ENCODE assay signal across 8 cellular contexts in the genomic region with DNA sequence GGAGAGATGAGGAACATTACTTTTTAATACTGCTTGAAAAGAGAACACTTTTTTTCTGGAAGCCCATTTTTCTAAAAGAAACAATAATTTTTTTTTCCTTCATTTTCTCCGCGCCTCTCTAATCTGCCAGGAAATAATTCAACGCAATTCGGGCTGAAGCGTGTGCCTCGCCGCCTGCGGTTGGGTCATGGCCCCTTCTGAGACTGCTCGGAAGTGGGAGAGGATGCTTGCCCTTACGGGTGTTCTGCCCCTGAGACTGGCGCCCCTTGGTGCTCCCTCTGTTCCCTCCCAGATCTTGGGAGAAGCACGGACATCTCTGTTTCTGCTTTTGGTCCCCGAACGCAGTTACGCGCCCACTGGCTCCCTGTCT. TPM values are rescaled to one million over a fixed set of nuclear protein-coding genes. Genes with fewer than 3 reads are reported as not detected.
A peak's percentile ranks its signal among the peaks of the same experiment; 100 is the strongest.
DNase-seq lines count a peak whose midpoint lies in the region; ATAC-seq and TF ChIP-seq lines count a peak whose summit lies in the region.

No MANE protein-coding gene starts in this region.

- no peak for DNase-seq in Jurkat, Clone E6-1 (ENCODE audit: low read depth, low spot score)
- DNase-seq in psoas muscle (no peak), left lobe of liver (ENCODE audit: low spot score) (no peak), adrenal gland (no peak), GM19238 (ENCODE audit: insufficient read length, low spot score) (no peak)
- no peak for DNase-seq in stimulated activated CD4-positive, alpha-beta T cell treated with anti-CD3 and anti-CD28 coated beads, Interleukin-4, amount 100 ng/mL, for 24 hours

- TF ChIP-seq POLR2A in adrenal gland (IDR thresholded peaks at IDR 0.05), result no peak

- WGBS in esophagus, 2 donors, result 3 to 12% methylated on average over 16 of the region's 16 CpGs
- 1 to 3% (median 1%) methylated on average over 16 of the region's 16 CpGs for WGBS in psoas muscle, 3 donors
- 1 to 3% (median 2%) methylated on average over 12 to 16 of the region's 16 CpGs for WGBS in adrenal gland, 4 donors

- ATAC-seq in GM19035 (IDR thresholded peaks at IDR 0.05; ENCODE audit: unreplicated experiment) (peak; percentile 30), psoas muscle (no peak), left lobe of liver (no peak)

- peak overlapping the region; percentile 41 for H3K4me3 ChIP-seq in Jurkat, Clone E6-1 (ENCODE audit: low read length)
- H3K4me3 ChIP-seq in esophagus (ENCODE audit: low read depth in 1 of 2, low read length in 2 of 2), result peak overlapping the region; percentile 21 to 37
- peak overlapping the region; percentile 60 for H3K4me3 ChIP-seq in psoas muscle
- H3K4me3 ChIP-seq in adrenal gland, result peak overlapping the region in 2 of 4 donors; percentile 10 to 52

- H3K9me3 ChIP-seq in esophagus (ENCODE audit: control insufficient read depth in 2 of 2, insufficient read depth in 1 of 2, low read depth in 1 of 2, low read length in 1 of 2), result no peaks in the 10 kb centered on the region
- H3K9me3 ChIP-seq in psoas muscle, result peaks cover 9% of the 10 kb centered on the region
- H3K9me3 ChIP-seq in adrenal gland (replicated peaks in 1 of 3), result no peaks in the 10 kb centered on the region

- no peak overlapping the region for H3K27ac ChIP-seq in esophagus (ENCODE audit: low read depth in 2 of 2, low read length in 1 of 2)
- no peak overlapping the region for H3K27ac ChIP-seq in psoas muscle
- no peak overlapping the region for H3K27ac ChIP-seq in adrenal gland

- intact Hi-C loops in psoas muscle (cut with DNase I) (no loop called here), adrenal gland (cut with DNase I) (no loop called here)

- TF ChIP-seq CTCF in psoas muscle (IDR thresholded peaks at IDR 0.05) (no peak), adrenal gland (IDR thresholded peaks at IDR 0.05) (no peak)

- H3K27me3 ChIP-seq in esophagus (ENCODE audit: control insufficient read depth in 1 of 2, insufficient read depth in 2 of 2, low read length in 2 of 2), result peaks cover 0 to 21% of the 10 kb centered on the region in 2 donors
- H3K27me3 ChIP-seq in psoas muscle (ENCODE audit: insufficient read depth in 3 of 3, low read length in 2 of 3), result peaks cover 4 to 64% (median 17%) of the 10 kb centered on the region in 3 donors
- H3K27me3 ChIP-seq in adrenal gland, result peaks cover 36% of the 10 kb centered on the region

- H3K4me1 ChIP-seq in esophagus (ENCODE audit: control insufficient read depth in 2 of 2, insufficient read depth in 2 of 2, low read length in 1 of 2), result peaks cover 3 to 15% of the 10 kb centered on the region in 2 donors
- peaks cover 9% of the 10 kb centered on the region for H3K4me1 ChIP-seq in psoas muscle
- H3K4me1 ChIP-seq in adrenal gland (replicated peaks in 1 of 2), result peaks cover 7 to 27% of the 10 kb centered on the region in 2 donors

- H3K36me3 ChIP-seq in esophagus (ENCODE audit: control insufficient read depth in 2 of 2, insufficient read depth in 2 of 2, low read length in 1 of 2) (no peaks in the 10 kb centered on the region), psoas muscle (ENCODE audit: insufficient read depth in 1 of 2, low read depth in 1 of 2) (no peaks in the 10 kb centered on the region), adrenal gland (replicated peaks in 1 of 2) (no peaks in the 10 kb centered on the region)

RNA-seq across cellular contexts. Expression of a gene that starts 0.3 kb away (rescaled TPM):
- polyA plus RNA-seq in Jurkat, Clone E6-1 (2012; ENCODE audit: insufficient read depth, insufficient read length), result 7.5 TPM
- under 1 TPM; 0.18 to 0.66 TPM for polyA plus RNA-seq in esophagus
- total RNA-seq in psoas muscle, result 1 to 10 TPM in 1 of 4 donors, under 1 TPM in 3; 0.40 to 1.0 (median 0.53) TPM
- polyA plus RNA-seq in psoas muscle, result under 1 TPM; 0.09 to 0.51 (median 0.43) TPM
- 2.1 TPM for total RNA-seq in left lobe of liver
- 10 to 100 TPM in 1 of 8 donors, 1 to 10 TPM in 7; 3.0 to 13.3 (median 5.2) TPM for total RNA-seq in adrenal gland
- 1 to 10 TPM; 1.2 to 3.7 (median 1.4) TPM for polyA plus RNA-seq in adrenal gland
